8 cellular contexts compared by ENCODE assay signal in the genomic region with DNA sequence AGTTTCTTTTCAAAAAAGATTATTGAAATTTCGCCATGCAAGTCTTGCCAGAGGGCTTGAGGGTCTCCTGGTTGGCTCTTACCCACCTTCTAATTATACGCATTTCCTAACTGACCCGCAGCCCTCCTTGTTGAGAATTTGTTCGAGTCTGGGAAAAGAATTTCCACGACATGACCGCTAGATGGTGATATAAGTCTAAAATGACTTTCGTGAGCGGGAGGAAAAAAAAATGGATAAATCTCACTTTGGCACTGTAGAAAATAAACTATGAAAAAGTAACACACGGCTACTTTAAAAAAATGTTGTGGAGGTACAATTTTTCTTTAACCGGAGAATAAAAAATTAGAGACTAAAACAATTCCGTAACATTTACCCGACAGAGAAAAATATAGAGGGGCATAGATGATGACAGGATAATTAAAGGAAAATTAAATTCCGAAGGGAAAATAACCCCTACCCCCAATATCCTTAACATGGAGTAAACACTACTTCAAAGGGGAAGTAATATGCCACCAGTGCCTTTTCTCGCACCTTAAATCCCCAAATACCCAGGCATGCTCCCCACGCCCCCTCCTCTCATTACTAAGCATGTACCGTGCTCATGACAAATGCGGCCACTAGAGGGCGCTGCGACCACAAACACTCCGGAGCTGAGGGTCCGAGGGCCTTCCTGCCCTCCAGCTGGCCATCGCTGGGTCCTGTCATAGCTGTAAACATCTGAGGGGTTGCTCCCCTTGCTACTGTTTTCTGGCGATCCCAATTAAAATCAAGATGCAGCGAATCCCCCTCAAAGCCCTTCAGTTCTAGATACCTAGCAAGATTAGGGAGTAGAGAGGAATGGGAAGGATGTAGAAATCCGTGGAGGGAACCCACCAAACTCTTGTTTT.
DNase-seq lines count a peak whose midpoint lies in the region; ATAC-seq and TF ChIP-seq lines count a peak whose summit lies in the region.

No MANE protein-coding gene starts in this region.

- intact Hi-C loops in ovary (cut with DNase I) = loop anchor here in 2 of 4 donors (5.0 to 10.0 kb wide), 3 partner anchors 285 to 1050 kb away; no protein-coding TSS in a partner anchor

- peak overlapping the region; percentile 20 for H2AFZ ChIP-seq in ACC112 (ENCODE audit: low read length, unreplicated experiment)

- H3K27me3 ChIP-seq in ACC112 (ENCODE audit: insufficient read depth, low read length) (peaks cover 56% of the 10 kb centered on the region), gastroesophageal sphincter (peaks cover 15% of the 10 kb centered on the region), ovary (no peaks in the 10 kb centered on the region)

- H3K9me3 ChIP-seq in gastroesophageal sphincter (no peaks in the 10 kb centered on the region), ovary (no peaks in the 10 kb centered on the region)

- ATAC-seq in HG03378 (IDR thresholded peaks at IDR 0.05; ENCODE audit: unreplicated experiment) (peak; percentile 54), gastroesophageal sphincter (peak; percentile 35), HG03196 (IDR thresholded peaks at IDR 0.05; ENCODE audit: unreplicated experiment) (no peak)
- ATAC-seq in activated CD8-positive, alpha-beta memory T cell treated with anti-CD3 and anti-CD28 coated beads, Interleukin-2, amount 10 ng/mL, durations not matched to agents 7 days and 5 days = peak; percentile 23

- CTCF ChIA-PET in activated CD8-positive, alpha-beta memory T cell treated with anti-CD3 and anti-CD28 coated beads, Interleukin-2, amount 10 ng/mL, durations not matched to agents 7 days and 5 days (lab: Charles Lee) = interaction anchor here (0.7 to 1.8 kb wide), 9 partner anchors 8 to 1064 kb away, joined by 3 to 9 read pairs (median 4); no protein-coding TSS in a partner anchor

- TF ChIP-seq EP300 in gastroesophageal sphincter (IDR thresholded peaks at IDR 0.05) (no peak), ovary (IDR thresholded peaks at IDR 0.05) (no peak)

- 3 to 9% methylated on average over 17 to 23 of the region's 25 CpGs for WGBS in gastroesophageal sphincter (ENCODE audit: low coverage in 1 of 2), 2 donors
- 3 to 5% (median 3%) methylated on average over 25 of the region's 25 CpGs for WGBS in ovary, 3 donors

- H3K9me3 Mint-ChIP-seq in activated CD8-positive, alpha-beta memory T cell treated with anti-CD3 and anti-CD28 coated beads, Interleukin-2, amount 10 ng/mL, durations not matched to agents 7 days and 5 days (ENCODE audit: low read depth) = no peaks in the 10 kb centered on the region

- no peaks in the 10 kb centered on the region for H3K79me2 ChIP-seq in ACC112 (ENCODE audit: control insufficient read depth, insufficient read depth, low read length, unreplicated experiment)

- H3K4me1 ChIP-seq in ACC112 (ENCODE audit: control insufficient read depth, insufficient read depth, low read length, unreplicated experiment) (no peaks in the 10 kb centered on the region), gastroesophageal sphincter (peaks cover 0 to 7% (median 5%) of the 10 kb centered on the region in 3 donors), ovary (ENCODE audit: insufficient read depth) (peaks cover 2% of the 10 kb centered on the region)

- DNase-seq in NCI-H510A treated with DMSO at 0.1 percent for 48 hours (lab: John Stamatoyannopoulos, UW) = peak; percentile 55
- peak; percentile 55 for DNase-seq in activated CD8-positive, alpha-beta memory T cell treated with anti-CD3 and anti-CD28 coated beads, Interleukin-2, amount 10 ng/mL, durations not matched to agents 7 days and 5 days
- peak; percentile 47 to 71 (median 63) for DNase-seq in ovary

- H3K36me3 ChIP-seq in ACC112 (ENCODE audit: insufficient read depth, low read length) = no peaks in the 10 kb centered on the region
- H3K36me3 ChIP-seq in gastroesophageal sphincter = no peaks in the 10 kb centered on the region
- no peaks in the 10 kb centered on the region for H3K36me3 ChIP-seq in ovary

- TF ChIP-seq POLR2A in gastroesophageal sphincter (IDR thresholded peaks at IDR 0.05) (no peak), ovary (IDR thresholded peaks at IDR 0.05) (no peak)

- H3K27ac ChIP-seq in ACC112 (ENCODE audit: low read depth, low read length) (no peak overlapping the region), gastroesophageal sphincter (no peak overlapping the region), ovary (no peak overlapping the region)

- H3K4me1 Mint-ChIP-seq in activated CD8-positive, alpha-beta memory T cell treated with anti-CD3 and anti-CD28 coated beads, Interleukin-2, amount 10 ng/mL, durations not matched to agents 7 days and 5 days = no peaks in the 10 kb centered on the region

- H3K4me3 Mint-ChIP-seq in activated CD8-positive, alpha-beta memory T cell treated with anti-CD3 and anti-CD28 coated beads, Interleukin-2, amount 10 ng/mL, durations not matched to agents 7 days and 5 days = no peak overlapping the region

- no peaks in the 10 kb centered on the region for H3K36me3 Mint-ChIP-seq in activated CD8-positive, alpha-beta memory T cell treated with anti-CD3 and anti-CD28 coated beads, Interleukin-2, amount 10 ng/mL, durations not matched to agents 7 days and 5 days

- no peak overlapping the region for H3K27ac Mint-ChIP-seq in activated CD8-positive, alpha-beta memory T cell treated with anti-CD3 and anti-CD28 coated beads, Interleukin-2, amount 10 ng/mL, durations not matched to agents 7 days and 5 days

- TF ChIP-seq CTCF in GM12872 (IDR thresholded peaks at IDR 0.05; ENCODE audit: insufficient read depth, low read depth, low read length) (peak; percentile 83), gastroesophageal sphincter (IDR thresholded peaks at IDR 0.05) (peak; percentile 68 to 73 (median 70)), ovary (IDR thresholded peaks at IDR 0.05) (peak; percentile 24 to 55 (median 52))

- H3K4me3 ChIP-seq in ACC112 (ENCODE audit: low read depth, low read length) (no peak overlapping the region; the same call in 1 of the 2 replicates), gastroesophageal sphincter (no peak overlapping the region), ovary (peak overlapping the region; percentile 0)

- H3K27me3 Mint-ChIP-seq in activated CD8-positive, alpha-beta memory T cell treated with anti-CD3 and anti-CD28 coated beads, Interleukin-2, amount 10 ng/mL, durations not matched to agents 7 days and 5 days = no peaks in the 10 kb centered on the region
